ENCODE assay signal across 36 cellular contexts in the genomic region with DNA sequence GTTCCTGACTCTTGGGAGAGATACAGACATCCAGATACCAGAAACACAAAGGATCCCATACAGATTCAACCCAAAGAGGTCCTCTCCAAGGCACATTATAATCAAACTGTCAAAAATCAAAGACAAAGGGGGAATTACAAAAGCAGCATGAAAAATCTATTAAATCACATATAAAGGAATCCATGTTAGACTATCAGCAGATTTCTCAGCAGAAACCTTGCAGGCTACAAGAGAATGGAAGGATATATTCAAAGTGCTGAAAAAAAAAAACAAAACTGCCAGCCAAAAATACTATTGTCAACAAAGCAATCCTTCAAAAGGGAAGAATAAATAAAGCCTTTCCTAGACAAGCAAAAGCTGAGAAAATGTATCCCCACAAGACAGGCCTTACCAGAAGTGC. TPM values are rescaled to one million over a fixed set of nuclear protein-coding genes. Genes with fewer than 3 reads are reported as not detected.
"Had no signal": no experiment of that assay in that cellular context is flagged by ENCODE, and none has a peak within 500 bp of the region (broad histone marks: within the 10 kb centered on the region; RNA-seq: fewer than 3 reads in every experiment).

No MANE protein-coding gene starts in this region.

- H3K9me3 ChIP-seq: MG63 had no signal

- H3K36me3 ChIP-seq: MG63 had no signal

- H3K4me3 ChIP-seq: MG63 had no signal

- DNase-seq: Karpas-422, Kasumi-1, MG63, MM.1S, MV-4-11, NCI-H1048, NCI-H1092, NCI-H1092 treated with DMSO at 0.1 percent for 48 hours, NCI-H1105, NCI-H1105 treated with DMSO at 0.1 percent for 48 hours, NCI-H1417, NCI-H1417 treated with DMSO at 0.1 percent for 48 hours, NCI-H1436, NCI-H1436 treated with DMSO at 0.1 percent for 48 hours, NCI-H146, NCI-H1694, NCI-H1694 treated with DMSO at 0.1 percent for 48 hours, NCI-H187, NCI-H187 treated with DMSO at 0.1 percent for 48 hours, NCI-H1930, NCI-H2029, NCI-H2029 treated with DMSO at 0.1 percent for 48 hours, NCI-H2081, NCI-H2081 treated with DMSO at 0.1 percent for 48 hours, NCI-H2107, NCI-H2171, NCI-H2171 treated with DMSO at 0.1 percent for 48 hours, NCI-H2227 treated with DMSO at 0.1 percent for 48 hours, NCI-H226, NCI-H345, NCI-H446, NCI-H446 treated with DMSO at 0.1 percent for 48 hours, NCI-H510A, NCI-H510A treated with DMSO at 0.1 percent for 48 hours, NCI-H524 had no signal

RNA-seq across cellular contexts. Expression of a gene that starts 14.8 kb away (rescaled TPM):
- total RNA-seq: M059J had no signal
